Comparison of ENCODE assay signal across 14 cellular contexts in the genomic region with DNA sequence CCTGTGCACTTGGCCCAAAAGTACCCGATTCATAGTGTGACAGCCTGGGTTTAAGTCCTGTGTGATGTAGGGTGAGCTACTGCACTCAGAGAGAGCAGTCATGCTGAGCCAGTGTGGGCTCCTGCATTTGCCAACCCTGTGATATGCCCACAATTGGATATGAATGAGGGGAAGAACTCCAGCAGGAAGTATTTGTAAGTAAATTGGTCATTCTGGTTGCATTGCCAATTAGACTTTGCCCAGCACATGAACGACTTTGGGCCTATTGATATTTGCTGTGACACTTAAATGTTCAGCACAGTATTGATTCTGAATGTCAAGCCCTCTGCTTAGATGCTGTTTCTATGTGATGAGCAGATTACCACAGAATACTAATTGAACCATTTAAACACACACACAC.
"Had no signal": no experiment of that assay in that cellular context is flagged by ENCODE, and none has a peak within 500 bp of the region (broad histone marks: within the 10 kb centered on the region; RNA-seq: fewer than 3 reads in every experiment).

No MANE protein-coding gene starts in this region.

- H3K9me3 ChIP-seq: breast epithelium, esophagus squamous epithelium, heart left ventricle, left ventricle myocardium inferior, right atrium auricular region, tibial artery, vagina had no signal

- H3K27ac ChIP-seq: breast epithelium, esophagus squamous epithelium, heart left ventricle, left ventricle myocardium inferior, neural progenitor cell, right atrium auricular region, tibial artery, vagina had no signal

- H3K36me3 ChIP-seq: breast epithelium, esophagus squamous epithelium, heart left ventricle, left ventricle myocardium inferior, neural progenitor cell, right atrium auricular region, tibial artery, vagina had no signal

- H3K4me3 ChIP-seq: breast epithelium, esophagus squamous epithelium, heart left ventricle, left ventricle myocardium inferior, neural progenitor cell, right atrium auricular region, smooth muscle cell, tibial artery, vagina had no signal

- ATAC-seq: heart left ventricle had no signal

- H3K27me3 ChIP-seq: breast epithelium, esophagus squamous epithelium, heart left ventricle, neural progenitor cell, right atrium auricular region, tibial artery, vagina had no signal

- DNase-seq: activated CD4-positive, alpha-beta T cell treated with anti-CD3 and anti-CD28 coated beads, Interleukin-2, amount 50 U/mL, for 4 hours; activated CD4-positive, CD25-positive, alpha-beta regulatory T cell treated with anti-CD3 and anti-CD28 coated beads, Interleukin-2, amount 50 U/mL, for 72 hours; activated effector memory CD4-positive, alpha-beta T cell treated with anti-CD3 and anti-CD28 coated beads, Interleukin-2, amount 50 U/mL, for 16 hours; activated T-cell treated with anti-CD3 and anti-CD28 coated beads, Interleukin-2, amount 50 U/mL, for 1 hour; esophagus squamous epithelium; foreskin fibroblast; heart left ventricle; left ventricle myocardium inferior; tibial artery had no signal

- H3K4me1 ChIP-seq: breast epithelium, esophagus squamous epithelium, heart left ventricle, left ventricle myocardium inferior, neural progenitor cell, right atrium auricular region, tibial artery, vagina had no signal
